Comparison of ENCODE assay signal across 28 cellular contexts in genomic region chrX:138463476-138463875, GRCh38.
"Had no signal": no experiment of that assay in that cellular context is flagged by ENCODE, and none has a peak within 500 bp of the region (broad histone marks: within the 10 kb centered on the region; RNA-seq: fewer than 3 reads in every experiment).

No MANE protein-coding gene starts in this region.

- H3K36me3 ChIP-seq: neural progenitor cell, ovary, right lobe of liver, sigmoid colon, stomach, thoracic aorta, thyroid gland, tibial nerve, upper lobe of right lung, uterus had no signal

- H3K79me2 ChIP-seq: parathyroid adenoma had no signal

- H3K36me3 Mint-ChIP-seq: natural killer cell; neural progenitor cell; stimulated activated effector memory CD8-positive, alpha-beta T cell treated with anti-CD3 and anti-CD28 coated beads, Interleukin-12 subunit alpha, Interleukin-12 subunit beta, amount 100 ng/mL, for 72 hours; stimulated activated naive B cell treated with anti-CD40 and anti-IgM and Interleukin-4, amounts not matched to agents 10 μg/mL and 1 μg/mL and 100 μg/mL, for 72 hours; type B pancreatic cell had no signal

- H3K9me3 Mint-ChIP-seq: type B pancreatic cell had no signal

- H3K4me1 ChIP-seq: neural progenitor cell, parathyroid adenoma, psoas muscle, right lobe of liver, sigmoid colon, stomach, thyroid gland, tibial nerve, upper lobe of right lung, uterus had no signal

- H3K9me3 ChIP-seq: ovary, psoas muscle, right lobe of liver, sigmoid colon, thoracic aorta, thyroid gland, tibial nerve, upper lobe of right lung, uterus had no signal

- H3K9ac ChIP-seq: neural progenitor cell, parathyroid adenoma had no signal

- H3K4me3 Mint-ChIP-seq: natural killer cell; nephron; neural progenitor cell; stimulated activated effector memory CD8-positive, alpha-beta T cell treated with anti-CD3 and anti-CD28 coated beads, Interleukin-12 subunit alpha, Interleukin-12 subunit beta, amount 100 ng/mL, for 72 hours; stimulated activated naive B cell treated with anti-CD40 and anti-IgM and Interleukin-4, amounts not matched to agents 10 μg/mL and 1 μg/mL and 100 μg/mL, for 72 hours; stimulated activated naive CD8-positive, alpha-beta T cell treated with anti-CD3 and anti-CD28 coated beads, Interleukin-15, Interleukin-2, amounts not matched to agents 100 ng/mL and 50 ng/mL, for 24 hours; type B pancreatic cell had no signal

- H3K27me3 ChIP-seq: neural progenitor cell, ovary, right lobe of liver, sigmoid colon, stomach, thyroid gland, tibial nerve, upper lobe of right lung, uterus had no signal

- H3K27ac ChIP-seq: neural progenitor cell, ovary, parathyroid adenoma, psoas muscle, right lobe of liver, sigmoid colon, stomach, thoracic aorta, thyroid gland, tibial nerve, upper lobe of right lung, uterus had no signal

- H3K4me3 ChIP-seq: neural progenitor cell, ovary, psoas muscle, right lobe of liver, sigmoid colon, stomach, thoracic aorta, thyroid gland, tibial nerve, upper lobe of right lung, uterus had no signal

- H3K27me3 Mint-ChIP-seq: progenitor cell of endocrine pancreas; stimulated activated naive B cell treated with anti-CD40 and anti-IgM and Interleukin-4, amounts not matched to agents 10 μg/mL and 1 μg/mL and 100 μg/mL, for 72 hours; stimulated activated naive CD8-positive, alpha-beta T cell treated with anti-CD3 and anti-CD28 coated beads, Interleukin-15, Interleukin-2, amounts not matched to agents 100 ng/mL and 50 ng/mL, for 24 hours; type B pancreatic cell had no signal

- H3K4me2 ChIP-seq: neural progenitor cell had no signal

- H3K27ac Mint-ChIP-seq: natural killer cell; nephron; neural progenitor cell; progenitor cell of endocrine pancreas; stimulated activated effector memory CD8-positive, alpha-beta T cell treated with anti-CD3 and anti-CD28 coated beads, Interleukin-12 subunit alpha, Interleukin-12 subunit beta, amount 100 ng/mL, for 72 hours; stimulated activated naive B cell treated with anti-CD40 and anti-IgM and Interleukin-4, amounts not matched to agents 10 μg/mL and 1 μg/mL and 100 μg/mL, for 72 hours; stimulated activated naive CD8-positive, alpha-beta T cell treated with anti-CD3 and anti-CD28 coated beads, Interleukin-15, Interleukin-2, amounts not matched to agents 100 ng/mL and 50 ng/mL, for 24 hours; type B pancreatic cell had no signal

- DNase-seq: natural killer cell; occipital lobe; ovary; posterior cingulate gyrus; psoas muscle; right cardiac atrium; right lobe of liver; sigmoid colon; small intestine; stimulated activated CD4-positive, alpha-beta T cell treated with anti-CD3 and anti-CD28 coated beads, Interleukin-15, amount 100 ng/mL, for 24 hours; stimulated activated CD4-positive, alpha-beta T cell treated with anti-CD3 and anti-CD28 coated beads, Interleukin-2, amount 100 ng/mL, for 24 hours; stimulated activated CD4-positive, alpha-beta T cell treated with anti-CD3 and anti-CD28 coated beads, Interleukin-2, amount 100 ng/mL, for 48 hours; stimulated activated CD4-positive, alpha-beta T cell treated with anti-CD3 and anti-CD28 coated beads, Interleukin-4, amount 100 ng/mL, for 24 hours; stimulated activated naive B cell treated with anti-CD40 and anti-IgM and Interleukin-4, amounts not matched to agents 10 μg/mL and 1 μg/mL and 100 μg/mL, for 72 hours; stimulated activated naive CD4-positive, alpha-beta T cell treated with Interleukin-2 at 50 U/mL for 16 hours; stomach; thyroid gland; upper lobe of right lung; uterus had no signal

- H3K4me1 Mint-ChIP-seq: natural killer cell; nephron; neural progenitor cell; stimulated activated effector memory CD8-positive, alpha-beta T cell treated with anti-CD3 and anti-CD28 coated beads, Interleukin-12 subunit alpha, Interleukin-12 subunit beta, amount 100 ng/mL, for 72 hours; stimulated activated naive B cell treated with anti-CD40 and anti-IgM and Interleukin-4, amounts not matched to agents 10 μg/mL and 1 μg/mL and 100 μg/mL, for 72 hours had no signal

- ATAC-seq: natural killer cell; psoas muscle; right cardiac atrium; right lobe of liver; stimulated activated effector memory CD8-positive, alpha-beta T cell treated with anti-CD3 and anti-CD28 coated beads, Interleukin-12 subunit alpha, Interleukin-12 subunit beta, amount 100 ng/mL, for 72 hours; stimulated activated naive B cell treated with anti-CD40 and anti-IgM and Interleukin-4, amounts not matched to agents 10 μg/mL and 1 μg/mL and 100 μg/mL, for 72 hours; upper lobe of right lung had no signal
